Comparison of ENCODE assay signal across 1 cellular context in genomic region chr18:48957616-48958015, GRCh38.
TF ChIP-seq lines count a peak whose summit lies in the region.

No MANE protein-coding gene starts in this region.

TF ChIP-seq in IMR-90, 13 proteins besides CTCF, POLR2A, EP300 and RAD21:
- no peak for TF ChIP-seq RFX5 (IDR thresholded peaks at IDR 0.05; ENCODE audit: low read depth, low read length)
- no peak for TF ChIP-seq MAFK (IDR thresholded peaks at IDR 0.05; ENCODE audit: low read depth, low read length)
- no peak for TF ChIP-seq CHD1 (IDR thresholded peaks at IDR 0.05; ENCODE audit: low read depth, low read length)
- no peak for TF ChIP-seq RCOR1 (IDR thresholded peaks at IDR 0.05; ENCODE audit: insufficient replicate concordance, low read length)
- no peak for TF ChIP-seq SMC3 (IDR thresholded peaks at IDR 0.05; ENCODE audit: low read depth, low read length)
- TF ChIP-seq CEBPB (IDR thresholded peaks at IDR 0.05; ENCODE audit: low read depth, low read length): no peak
- TF ChIP-seq, protein P1, sequence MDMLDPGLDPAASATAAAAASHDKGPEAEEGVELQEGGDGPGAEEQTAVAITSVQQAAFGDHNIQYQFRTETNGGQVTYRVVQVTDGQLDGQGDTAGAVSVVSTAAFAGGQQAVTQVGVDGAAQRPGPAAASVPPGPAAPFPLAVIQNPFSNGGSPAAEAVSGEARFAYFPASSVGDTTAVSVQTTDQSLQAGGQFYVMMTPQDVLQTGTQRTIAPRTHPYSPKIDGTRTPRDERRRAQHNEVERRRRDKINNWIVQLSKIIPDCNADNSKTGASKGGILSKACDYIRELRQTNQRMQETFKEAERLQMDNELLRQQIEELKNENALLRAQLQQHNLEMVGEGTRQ (IDR thresholded peaks at IDR 0.05; ENCODE audit: low read depth, low read length): no peak
- TF ChIP-seq BHLHE40 (IDR thresholded peaks at IDR 0.05; ENCODE audit: low read depth, low read length): no peak
- no peak for TF ChIP-seq NFE2L2 (IDR thresholded peaks at IDR 0.05; ENCODE audit: low read depth, low read length)
- TF ChIP-seq, protein P2, sequence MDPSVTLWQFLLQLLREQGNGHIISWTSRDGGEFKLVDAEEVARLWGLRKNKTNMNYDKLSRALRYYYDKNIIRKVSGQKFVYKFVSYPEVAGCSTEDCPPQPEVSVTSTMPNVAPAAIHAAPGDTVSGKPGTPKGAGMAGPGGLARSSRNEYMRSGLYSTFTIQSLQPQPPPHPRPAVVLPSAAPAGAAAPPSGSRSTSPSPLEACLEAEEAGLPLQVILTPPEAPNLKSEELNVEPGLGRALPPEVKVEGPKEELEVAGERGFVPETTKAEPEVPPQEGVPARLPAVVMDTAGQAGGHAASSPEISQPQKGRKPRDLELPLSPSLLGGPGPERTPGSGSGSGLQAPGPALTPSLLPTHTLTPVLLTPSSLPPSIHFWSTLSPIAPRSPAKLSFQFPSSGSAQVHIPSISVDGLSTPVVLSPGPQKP (IDR thresholded peaks at IDR 0.05; ENCODE audit: borderline replicate concordance, low read depth, low read length): no peak
TF ChIP-seq in IMR-90: peak in this region for 0.
